1 cellular context compared by ENCODE assay signal in the genomic region with DNA sequence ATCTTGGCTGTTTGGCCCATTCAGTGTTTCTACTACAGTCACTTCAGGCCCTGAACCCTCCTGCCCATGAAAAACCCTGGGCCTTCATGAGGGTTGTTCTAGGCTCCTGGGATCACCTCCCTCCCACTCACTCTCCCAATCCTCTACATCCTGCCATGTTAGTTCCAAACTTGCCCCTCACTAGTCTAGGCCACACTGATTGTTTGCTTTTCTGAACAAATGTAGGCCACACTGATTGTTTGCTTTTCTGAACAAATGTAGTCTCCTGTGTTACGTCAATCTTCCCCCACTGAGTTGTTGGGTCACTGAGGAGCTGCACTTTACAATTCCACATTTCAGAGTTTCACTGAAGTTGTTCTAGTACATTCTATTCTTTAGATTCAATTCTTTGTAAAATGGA.
TF ChIP-seq lines count a peak whose summit lies in the region.

No MANE protein-coding gene starts in this region.

TF ChIP-seq in HepG2, 621 proteins besides CTCF, POLR2A, EP300 and RAD21 (continued from another document and continues in another):
- TF ChIP-seq ZMYM4 (CRISPR knock-in tag; IDR thresholded peaks at IDR 0.05) (peak; percentile 80), RCOR2 (CRISPR knock-in tag; IDR thresholded peaks at IDR 0.05) (peak; percentile 78; the same call in 1 of the 2 replicates), ATF1 (CRISPR knock-in tag; IDR thresholded peaks at IDR 0.05) (0 out of 2 replicates have a peak, but pooled peaks have one; percentile 34), KLF16 (CRISPR knock-in tag; IDR thresholded peaks at IDR 0.05) (peak in 1 of 2 experiments; percentile 32; a peak in 1 of 4 replicates), ZNF207 (IDR thresholded peaks at IDR 0.05; ENCODE audit: borderline replicate concordance) (no peak), CREM (IDR thresholded peaks at IDR 0.05) (peak; percentile 34; the same call in 1 of the 2 replicates), CREM (CRISPR knock-in tag; IDR thresholded peaks at IDR 0.05) (no peak), RARA (CRISPR knock-in tag; IDR thresholded peaks at IDR 0.05) (peak; percentile 72), ZBTB3 (CRISPR knock-in tag; IDR thresholded peaks at IDR 0.05; ENCODE audit: borderline replicate concordance, low read depth) (no peak), ZNF282 (IDR thresholded peaks at IDR 0.05; ENCODE audit: partially characterized antibody) (no peak), ZNF577 (CRISPR knock-in tag; IDR thresholded peaks at IDR 0.05; ENCODE audit: borderline replicate concordance, low read depth) (no peak), ZBTB21 (CRISPR knock-in tag; IDR thresholded peaks at IDR 0.05) (peak; percentile 63; the same call in 1 of the 2 replicates), TEAD3 (CRISPR knock-in tag; optimal IDR thresholded peaks at IDR 0.05; ENCODE audit: borderline replicate concordance) (peak; percentile 20), SAP130 (CRISPR knock-in tag; IDR thresholded peaks at IDR 0.05; ENCODE audit: low read depth) (peak; percentile 53), NAIF1 (CRISPR knock-in tag; IDR thresholded peaks at IDR 0.05; ENCODE audit: borderline replicate concordance) (peak; percentile 95)
- TF ChIP-seq, protein P1, sequence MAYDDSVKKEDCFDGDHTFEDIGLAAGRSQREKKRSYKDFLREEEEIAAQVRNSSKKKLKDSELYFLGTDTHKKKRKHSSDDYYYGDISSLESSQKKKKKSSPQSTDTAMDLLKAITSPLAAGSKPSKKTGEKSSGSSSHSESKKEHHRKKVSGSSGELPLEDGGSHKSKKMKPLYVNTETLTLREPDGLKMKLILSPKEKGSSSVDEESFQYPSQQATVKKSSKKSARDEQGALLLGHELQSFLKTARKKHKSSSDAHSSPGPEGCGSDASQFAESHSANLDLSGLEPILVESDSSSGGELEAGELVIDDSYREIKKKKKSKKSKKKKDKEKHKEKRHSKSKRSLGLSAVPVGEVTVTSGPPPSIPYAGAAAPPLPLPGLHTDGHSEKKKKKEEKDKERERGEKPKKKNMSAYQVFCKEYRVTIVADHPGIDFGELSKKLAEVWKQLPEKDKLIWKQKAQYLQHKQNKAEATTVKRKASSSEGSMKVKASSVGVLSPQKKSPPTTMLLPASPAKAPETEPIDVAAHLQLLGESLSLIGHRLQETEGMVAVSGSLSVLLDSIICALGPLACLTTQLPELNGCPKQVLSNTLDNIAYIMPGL (CRISPR knock-in tag; IDR thresholded peaks at IDR 0.05; ENCODE audit: borderline replicate concordance in 1 of 2, low read depth in 1 of 2), result 0 out of 4 replicates have a peak, but pooled peaks of 1 of the 2 experiments have one; percentile 29
- TF ChIP-seq, protein P2, sequence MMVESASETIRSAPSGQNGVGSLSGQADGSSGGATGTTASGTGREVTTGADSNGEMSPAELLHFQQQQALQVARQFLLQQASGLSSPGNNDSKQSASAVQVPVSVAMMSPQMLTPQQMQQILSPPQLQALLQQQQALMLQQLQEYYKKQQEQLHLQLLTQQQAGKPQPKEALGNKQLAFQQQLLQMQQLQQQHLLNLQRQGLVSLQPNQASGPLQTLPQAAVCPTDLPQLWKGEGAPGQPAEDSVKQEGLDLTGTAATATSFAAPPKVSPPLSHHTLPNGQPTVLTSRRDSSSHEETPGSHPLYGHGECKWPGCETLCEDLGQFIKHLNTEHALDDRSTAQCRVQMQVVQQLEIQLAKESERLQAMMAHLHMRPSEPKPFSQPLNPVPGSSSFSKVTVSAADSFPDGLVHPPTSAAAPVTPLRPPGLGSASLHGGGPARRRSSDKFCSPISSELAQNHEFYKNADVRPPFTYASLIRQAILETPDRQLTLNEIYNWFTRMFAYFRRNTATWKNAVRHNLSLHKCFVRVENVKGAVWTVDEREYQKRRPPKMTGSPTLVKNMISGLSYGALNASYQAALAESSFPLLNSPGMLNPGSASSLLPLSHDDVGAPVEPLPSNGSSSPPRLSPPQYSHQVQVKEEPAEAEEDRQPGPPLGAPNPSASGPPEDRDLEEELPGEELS (CRISPR knock-in tag; IDR thresholded peaks at IDR 0.05), result peak; percentile 9; the same call in 1 of the 2 replicates
- TF ChIP-seq, protein P3, sequence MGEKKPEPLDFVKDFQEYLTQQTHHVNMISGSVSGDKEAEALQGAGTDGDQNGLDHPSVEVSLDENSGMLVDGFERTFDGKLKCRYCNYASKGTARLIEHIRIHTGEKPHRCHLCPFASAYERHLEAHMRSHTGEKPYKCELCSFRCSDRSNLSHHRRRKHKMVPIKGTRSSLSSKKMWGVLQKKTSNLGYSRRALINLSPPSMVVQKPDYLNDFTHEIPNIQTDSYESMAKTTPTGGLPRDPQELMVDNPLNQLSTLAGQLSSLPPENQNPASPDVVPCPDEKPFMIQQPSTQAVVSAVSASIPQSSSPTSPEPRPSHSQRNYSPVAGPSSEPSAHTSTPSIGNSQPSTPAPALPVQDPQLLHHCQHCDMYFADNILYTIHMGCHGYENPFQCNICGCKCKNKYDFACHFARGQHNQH (CRISPR knock-in tag; IDR thresholded peaks at IDR 0.05), result no peak
- TF ChIP-seq, protein P4, sequence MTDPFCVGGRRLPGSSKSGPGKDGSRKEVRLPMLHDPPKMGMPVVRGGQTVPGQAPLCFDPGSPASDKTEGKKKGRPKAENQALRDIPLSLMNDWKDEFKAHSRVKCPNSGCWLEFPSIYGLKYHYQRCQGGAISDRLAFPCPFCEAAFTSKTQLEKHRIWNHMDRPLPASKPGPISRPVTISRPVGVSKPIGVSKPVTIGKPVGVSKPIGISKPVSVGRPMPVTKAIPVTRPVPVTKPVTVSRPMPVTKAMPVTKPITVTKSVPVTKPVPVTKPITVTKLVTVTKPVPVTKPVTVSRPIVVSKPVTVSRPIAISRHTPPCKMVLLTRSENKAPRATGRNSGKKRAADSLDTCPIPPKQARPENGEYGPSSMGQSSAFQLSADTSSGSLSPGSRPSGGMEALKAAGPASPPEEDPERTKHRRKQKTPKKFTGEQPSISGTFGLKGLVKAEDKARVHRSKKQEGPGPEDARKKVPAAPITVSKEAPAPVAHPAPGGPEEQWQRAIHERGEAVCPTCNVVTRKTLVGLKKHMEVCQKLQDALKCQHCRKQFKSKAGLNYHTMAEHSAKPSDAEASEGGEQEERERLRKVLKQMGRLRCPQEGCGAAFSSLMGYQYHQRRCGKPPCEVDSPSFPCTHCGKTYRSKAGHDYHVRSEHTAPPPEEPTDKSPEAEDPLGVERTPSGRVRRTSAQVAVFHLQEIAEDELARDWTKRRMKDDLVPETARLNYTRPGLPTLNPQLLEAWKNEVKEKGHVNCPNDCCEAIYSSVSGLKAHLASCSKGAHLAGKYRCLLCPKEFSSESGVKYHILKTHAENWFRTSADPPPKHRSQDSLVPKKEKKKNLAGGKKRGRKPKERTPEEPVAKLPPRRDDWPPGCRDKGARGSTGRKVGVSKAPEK (CRISPR knock-in tag; IDR thresholded peaks at IDR 0.05; ENCODE audit: borderline replicate concordance), result no peak
- TF ChIP-seq, protein P5, sequence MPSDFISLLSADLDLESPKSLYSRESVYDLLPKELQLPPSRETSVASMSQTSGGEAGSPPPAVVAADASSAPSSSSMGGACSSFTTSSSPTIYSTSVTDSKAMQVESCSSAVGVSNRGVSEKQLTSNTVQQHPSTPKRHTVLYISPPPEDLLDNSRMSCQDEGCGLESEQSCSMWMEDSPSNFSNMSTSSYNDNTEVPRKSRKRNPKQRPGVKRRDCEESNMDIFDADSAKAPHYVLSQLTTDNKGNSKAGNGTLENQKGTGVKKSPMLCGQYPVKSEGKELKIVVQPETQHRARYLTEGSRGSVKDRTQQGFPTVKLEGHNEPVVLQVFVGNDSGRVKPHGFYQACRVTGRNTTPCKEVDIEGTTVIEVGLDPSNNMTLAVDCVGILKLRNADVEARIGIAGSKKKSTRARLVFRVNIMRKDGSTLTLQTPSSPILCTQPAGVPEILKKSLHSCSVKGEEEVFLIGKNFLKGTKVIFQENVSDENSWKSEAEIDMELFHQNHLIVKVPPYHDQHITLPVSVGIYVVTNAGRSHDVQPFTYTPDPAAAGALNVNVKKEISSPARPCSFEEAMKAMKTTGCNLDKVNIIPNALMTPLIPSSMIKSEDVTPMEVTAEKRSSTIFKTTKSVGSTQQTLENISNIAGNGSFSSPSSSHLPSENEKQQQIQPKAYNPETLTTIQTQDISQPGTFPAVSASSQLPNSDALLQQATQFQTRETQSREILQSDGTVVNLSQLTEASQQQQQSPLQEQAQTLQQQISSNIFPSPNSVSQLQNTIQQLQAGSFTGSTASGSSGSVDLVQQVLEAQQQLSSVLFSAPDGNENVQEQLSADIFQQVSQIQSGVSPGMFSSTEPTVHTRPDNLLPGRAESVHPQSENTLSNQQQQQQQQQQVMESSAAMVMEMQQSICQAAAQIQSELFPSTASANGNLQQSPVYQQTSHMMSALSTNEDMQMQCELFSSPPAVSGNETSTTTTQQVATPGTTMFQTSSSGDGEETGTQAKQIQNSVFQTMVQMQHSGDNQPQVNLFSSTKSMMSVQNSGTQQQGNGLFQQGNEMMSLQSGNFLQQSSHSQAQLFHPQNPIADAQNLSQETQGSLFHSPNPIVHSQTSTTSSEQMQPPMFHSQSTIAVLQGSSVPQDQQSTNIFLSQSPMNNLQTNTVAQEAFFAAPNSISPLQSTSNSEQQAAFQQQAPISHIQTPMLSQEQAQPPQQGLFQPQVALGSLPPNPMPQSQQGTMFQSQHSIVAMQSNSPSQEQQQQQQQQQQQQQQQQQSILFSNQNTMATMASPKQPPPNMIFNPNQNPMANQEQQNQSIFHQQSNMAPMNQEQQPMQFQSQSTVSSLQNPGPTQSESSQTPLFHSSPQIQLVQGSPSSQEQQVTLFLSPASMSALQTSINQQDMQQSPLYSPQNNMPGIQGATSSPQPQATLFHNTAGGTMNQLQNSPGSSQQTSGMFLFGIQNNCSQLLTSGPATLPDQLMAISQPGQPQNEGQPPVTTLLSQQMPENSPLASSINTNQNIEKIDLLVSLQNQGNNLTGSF (CRISPR knock-in tag; IDR thresholded peaks at IDR 0.05), result no peak
- TF ChIP-seq, protein P6, sequence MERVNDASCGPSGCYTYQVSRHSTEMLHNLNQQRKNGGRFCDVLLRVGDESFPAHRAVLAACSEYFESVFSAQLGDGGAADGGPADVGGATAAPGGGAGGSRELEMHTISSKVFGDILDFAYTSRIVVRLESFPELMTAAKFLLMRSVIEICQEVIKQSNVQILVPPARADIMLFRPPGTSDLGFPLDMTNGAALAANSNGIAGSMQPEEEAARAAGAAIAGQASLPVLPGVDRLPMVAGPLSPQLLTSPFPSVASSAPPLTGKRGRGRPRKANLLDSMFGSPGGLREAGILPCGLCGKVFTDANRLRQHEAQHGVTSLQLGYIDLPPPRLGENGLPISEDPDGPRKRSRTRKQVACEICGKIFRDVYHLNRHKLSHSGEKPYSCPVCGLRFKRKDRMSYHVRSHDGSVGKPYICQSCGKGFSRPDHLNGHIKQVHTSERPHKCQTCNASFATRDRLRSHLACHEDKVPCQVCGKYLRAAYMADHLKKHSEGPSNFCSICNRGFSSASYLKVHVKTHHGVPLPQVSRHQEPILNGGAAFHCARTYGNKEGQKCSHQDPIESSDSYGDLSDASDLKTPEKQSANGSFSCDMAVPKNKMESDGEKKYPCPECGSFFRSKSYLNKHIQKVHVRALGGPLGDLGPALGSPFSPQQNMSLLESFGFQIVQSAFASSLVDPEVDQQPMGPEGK (CRISPR knock-in tag; IDR thresholded peaks at IDR 0.05), result 0 out of 2 replicates have a peak, but pooled peaks have one; percentile 33
- TF ChIP-seq, protein P7, sequence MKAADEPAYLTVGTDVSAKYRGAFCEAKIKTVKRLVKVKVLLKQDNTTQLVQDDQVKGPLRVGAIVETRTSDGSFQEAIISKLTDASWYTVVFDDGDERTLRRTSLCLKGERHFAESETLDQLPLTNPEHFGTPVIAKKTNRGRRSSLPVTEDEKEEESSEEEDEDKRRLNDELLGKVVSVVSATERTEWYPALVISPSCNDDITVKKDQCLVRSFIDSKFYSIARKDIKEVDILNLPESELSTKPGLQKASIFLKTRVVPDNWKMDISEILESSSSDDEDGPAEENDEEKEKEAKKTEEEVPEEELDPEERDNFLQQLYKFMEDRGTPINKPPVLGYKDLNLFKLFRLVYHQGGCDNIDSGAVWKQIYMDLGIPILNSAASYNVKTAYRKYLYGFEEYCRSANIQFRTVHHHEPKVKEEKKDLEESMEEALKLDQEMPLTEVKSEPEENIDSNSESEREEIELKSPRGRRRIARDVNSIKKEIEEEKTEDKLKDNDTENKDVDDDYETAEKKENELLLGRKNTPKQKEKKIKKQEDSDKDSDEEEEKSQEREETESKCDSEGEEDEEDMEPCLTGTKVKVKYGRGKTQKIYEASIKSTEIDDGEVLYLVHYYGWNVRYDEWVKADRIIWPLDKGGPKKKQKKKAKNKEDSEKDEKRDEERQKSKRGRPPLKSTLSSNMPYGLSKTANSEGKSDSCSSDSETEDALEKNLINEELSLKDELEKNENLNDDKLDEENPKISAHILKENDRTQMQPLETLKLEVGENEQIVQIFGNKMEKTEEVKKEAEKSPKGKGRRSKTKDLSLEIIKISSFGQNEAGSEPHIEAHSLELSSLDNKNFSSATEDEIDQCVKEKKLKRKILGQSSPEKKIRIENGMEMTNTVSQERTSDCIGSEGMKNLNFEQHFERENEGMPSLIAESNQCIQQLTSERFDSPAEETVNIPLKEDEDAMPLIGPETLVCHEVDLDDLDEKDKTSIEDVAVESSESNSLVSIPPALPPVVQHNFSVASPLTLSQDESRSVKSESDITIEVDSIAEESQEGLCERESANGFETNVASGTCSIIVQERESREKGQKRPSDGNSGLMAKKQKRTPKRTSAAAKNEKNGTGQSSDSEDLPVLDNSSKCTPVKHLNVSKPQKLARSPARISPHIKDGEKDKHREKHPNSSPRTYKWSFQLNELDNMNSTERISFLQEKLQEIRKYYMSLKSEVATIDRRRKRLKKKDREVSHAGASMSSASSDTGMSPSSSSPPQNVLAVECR (CRISPR knock-in tag; IDR thresholded peaks at IDR 0.05; ENCODE audit: borderline replicate concordance), result peak; percentile 37; the same call in 1 of the 2 replicates
- TF ChIP-seq, protein P8, sequence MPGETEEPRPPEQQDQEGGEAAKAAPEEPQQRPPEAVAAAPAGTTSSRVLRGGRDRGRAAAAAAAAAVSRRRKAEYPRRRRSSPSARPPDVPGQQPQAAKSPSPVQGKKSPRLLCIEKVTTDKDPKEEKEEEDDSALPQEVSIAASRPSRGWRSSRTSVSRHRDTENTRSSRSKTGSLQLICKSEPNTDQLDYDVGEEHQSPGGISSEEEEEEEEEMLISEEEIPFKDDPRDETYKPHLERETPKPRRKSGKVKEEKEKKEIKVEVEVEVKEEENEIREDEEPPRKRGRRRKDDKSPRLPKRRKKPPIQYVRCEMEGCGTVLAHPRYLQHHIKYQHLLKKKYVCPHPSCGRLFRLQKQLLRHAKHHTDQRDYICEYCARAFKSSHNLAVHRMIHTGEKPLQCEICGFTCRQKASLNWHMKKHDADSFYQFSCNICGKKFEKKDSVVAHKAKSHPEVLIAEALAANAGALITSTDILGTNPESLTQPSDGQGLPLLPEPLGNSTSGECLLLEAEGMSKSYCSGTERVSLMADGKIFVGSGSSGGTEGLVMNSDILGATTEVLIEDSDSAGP (CRISPR knock-in tag; IDR thresholded peaks at IDR 0.05; ENCODE audit: borderline replicate concordance), result peak; percentile 24; the same call in 1 of the 2 replicates
- TF ChIP-seq, protein P9, sequence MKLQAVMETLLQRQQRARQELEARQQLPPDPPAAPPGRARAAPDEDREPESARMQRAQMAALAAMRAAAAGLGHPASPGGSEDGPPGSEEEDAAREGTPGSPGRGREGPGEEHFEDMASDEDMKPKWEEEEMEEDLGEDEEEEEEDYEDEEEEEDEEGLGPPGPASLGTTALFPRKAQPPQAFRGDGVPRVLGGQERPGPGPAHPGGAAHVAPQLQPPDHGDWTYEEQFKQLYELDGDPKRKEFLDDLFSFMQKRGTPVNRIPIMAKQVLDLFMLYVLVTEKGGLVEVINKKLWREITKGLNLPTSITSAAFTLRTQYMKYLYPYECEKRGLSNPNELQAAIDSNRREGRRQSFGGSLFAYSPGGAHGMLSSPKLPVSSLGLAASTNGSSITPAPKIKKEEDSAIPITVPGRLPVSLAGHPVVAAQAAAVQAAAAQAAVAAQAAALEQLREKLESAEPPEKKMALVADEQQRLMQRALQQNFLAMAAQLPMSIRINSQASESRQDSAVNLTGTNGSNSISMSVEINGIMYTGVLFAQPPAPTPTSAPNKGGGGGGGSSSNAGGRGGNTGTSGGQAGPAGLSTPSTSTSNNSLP (IDR thresholded peaks at IDR 0.05; ENCODE audit: low read depth, low read length), result no peak
